21 cellular contexts compared by ENCODE assay signal in the genomic region with DNA sequence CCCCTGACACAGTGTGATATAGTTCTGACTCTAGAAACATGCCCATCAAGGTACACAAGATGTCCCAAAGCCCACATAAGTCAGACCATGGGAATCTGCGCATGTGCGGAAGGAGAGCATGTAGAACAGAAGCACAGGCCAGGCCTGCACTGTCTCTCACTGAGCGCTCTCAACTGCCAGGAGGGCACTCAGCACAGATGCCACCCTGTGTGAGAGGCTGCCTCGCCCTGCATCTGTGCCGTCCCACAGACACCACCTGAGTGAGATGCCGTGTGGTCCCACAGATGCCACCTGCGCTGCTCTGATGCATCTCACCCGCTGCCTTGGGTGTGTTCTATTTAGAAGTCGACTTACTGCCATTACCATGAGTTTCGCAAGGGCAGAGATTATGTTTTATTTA.
A peak's percentile ranks its signal among the peaks of the same experiment; 100 is the strongest.
DNase-seq lines count a peak whose midpoint lies in the region; ATAC-seq and TF ChIP-seq lines count a peak whose summit lies in the region.
"Had no signal": no experiment of that assay in that cellular context is flagged by ENCODE, and none has a peak within 500 bp of the region (broad histone marks: within the 10 kb centered on the region; RNA-seq: fewer than 3 reads in every experiment).

No MANE protein-coding gene starts in this region.

- H2AK5ac ChIP-seq in IMR-90 (ENCODE audit: low read depth, low read length): no peak overlapping the region

- no peaks in the 10 kb centered on the region for H3K9me3 ChIP-seq in IMR-90 (ENCODE audit: control insufficient read depth, insufficient read depth, low read length)
- H3K9me3 ChIP-seq in stomach: no peaks in the 10 kb centered on the region
- H3K9me3 ChIP-seq: uterus had no signal

- no peak overlapping the region for H2BK20ac ChIP-seq in IMR-90 (ENCODE audit: low read depth, low read length)

- peaks cover 36 to 63% of the 10 kb centered on the region in 2 experiments for H3K79me1 ChIP-seq in IMR-90 (ENCODE audit: low read depth in 1 of 2, low read length in 2 of 2)

- H3K14ac ChIP-seq in IMR-90 (replicated peaks; ENCODE audit: low read depth, low read length): no peak overlapping the region

- H3K9me3 Mint-ChIP-seq in activated T-cell treated with anti-CD3 and anti-CD28 coated beads, Interleukin-2, amount 50 U/mL, for 72 hours: no peaks in the 10 kb centered on the region
- no peaks in the 10 kb centered on the region for H3K9me3 Mint-ChIP-seq in activated CD8-positive, alpha-beta T cell treated with anti-CD3 and anti-CD28 coated beads for 36 hours
- H3K9me3 Mint-ChIP-seq: WTC11 had no signal

- dilution Hi-C loops in IMR-90 (cut with HindIII; ENCODE audit: low sequenced_read_pairs, unreplicated experiment): no loop called here

- peaks cover 72% of the 10 kb centered on the region for H3K4me1 Mint-ChIP-seq in activated T-cell treated with anti-CD3 and anti-CD28 coated beads, Interleukin-2, amount 50 U/mL, for 72 hours (ENCODE audit: low read depth)
- H3K4me1 Mint-ChIP-seq in activated CD8-positive, alpha-beta T cell treated with anti-CD3 and anti-CD28 coated beads for 36 hours (ENCODE audit: low read depth): peaks cover 66% of the 10 kb centered on the region

- no peak for DNase-seq in activated T-cell treated with anti-CD3 and anti-CD28 coated beads, Interleukin-2, amount 50 U/mL, for 72 hours
- no peak for DNase-seq in activated T-cell treated with anti-CD3 and anti-CD28 coated beads, Interleukin-2, amount 50 U/mL, for 1 hour
- DNase-seq in IMR-90: no peak
- peak; percentile 77 for DNase-seq in mesenteric fat pad (ENCODE audit: low spot score)
- DNase-seq in stomach: peak; percentile 15
- DNase-seq in activated CD8-positive, alpha-beta T cell treated with anti-CD3 and anti-CD28 coated beads for 36 hours: no peak
- DNase-seq in NCI-H510A treated with DMSO at 0.1 percent for 48 hours (lab: John Stamatoyannopoulos, UW): no peak
- DNase-seq in iPS-NIHi11 (ENCODE audit: low spot score): no peak
- DNase-seq: dermis blood vessel endothelial cell; DMS153; GDM1; NCI-H1105 treated with DMSO at 0.1 percent for 48 hours; NCI-H2081; NCI-H446; NK-92 treated with Interleukin-12 subunit alpha and Interleukin-12 subunit beta, amount 100 ng/mL, for 24 hours; right cardiac atrium; T1000; uterus had no signal

- H3K36me3 Mint-ChIP-seq in activated T-cell treated with anti-CD3 and anti-CD28 coated beads, Interleukin-2, amount 50 U/mL, for 72 hours (ENCODE audit: insufficient read depth in 2 of 2): peaks cover 4 to 8% of the 10 kb centered on the region in 2 donors
- peaks cover 4% of the 10 kb centered on the region for H3K36me3 Mint-ChIP-seq in activated CD8-positive, alpha-beta T cell treated with anti-CD3 and anti-CD28 coated beads for 36 hours (ENCODE audit: low read depth)

- H3K36me3 ChIP-seq in IMR-90 (ENCODE audit: control insufficient read depth, insufficient read depth, low read length) (peaks cover 17% of the 10 kb centered on the region), stomach (peaks cover 6 to 64% (median 41%) of the 10 kb centered on the region in 4 donors)
- H3K36me3 ChIP-seq: uterus had no signal

- H3K4ac ChIP-seq in IMR-90 (ENCODE audit: low read depth, low read length): no peak overlapping the region

- peak overlapping the region; percentile 26 for H3K27ac Mint-ChIP-seq in activated T-cell treated with anti-CD3 and anti-CD28 coated beads, Interleukin-2, amount 50 U/mL, for 72 hours
- no peak overlapping the region for H3K27ac Mint-ChIP-seq in activated CD8-positive, alpha-beta T cell treated with anti-CD3 and anti-CD28 coated beads for 36 hours
- H3K27ac Mint-ChIP-seq: WTC11 had no signal

- TF ChIP-seq POLR2A in IMR-90 (IDR thresholded peaks at IDR 0.05; ENCODE audit: low read depth, low read length) (no peak), stomach (IDR thresholded peaks at IDR 0.05) (no peak)

- no peak overlapping the region for H3K4me3 Mint-ChIP-seq in activated T-cell treated with anti-CD3 and anti-CD28 coated beads, Interleukin-2, amount 50 U/mL, for 72 hours
- H3K4me3 Mint-ChIP-seq in activated CD8-positive, alpha-beta T cell treated with anti-CD3 and anti-CD28 coated beads for 36 hours: no peak overlapping the region
- H3K4me3 Mint-ChIP-seq: CD14-positive monocyte, WTC11 had no signal

- H3K4me1 ChIP-seq in IMR-90 (ENCODE audit: control insufficient read depth, insufficient read depth, low read length) (peaks cover 30% of the 10 kb centered on the region), stomach (no peaks in the 10 kb centered on the region)
- H3K4me1 ChIP-seq: parathyroid adenoma, uterus had no signal

- WGBS in IMR-90 (ENCODE audit: extremely low coverage in 2 of 2, insufficient read length in 1 of 2), 2 experiments: 100% methylated on average over 3 of the region's 10 CpGs; no CpG with 5 or more reads in 1 of the 2 experiments
- 96 to 99% (median 96%) methylated on average over 9 to 10 of the region's 10 CpGs for WGBS in stomach, 5 donors

- BruUV-seq in IMR-90 (replicated peaks; lab: Mats Ljungman, UMichigan): no TSS peak

- no peak overlapping the region for H3K18ac ChIP-seq in IMR-90 (ENCODE audit: low read depth, low read length)

- H2BK15ac ChIP-seq in IMR-90 (ENCODE audit: low read depth, low read length): no peak overlapping the region

- H3K9me1 ChIP-seq in IMR-90 (ENCODE audit: insufficient read depth, low read length): peaks cover 29% of the 10 kb centered on the region

- in situ Hi-C loops in IMR-90 (cut with MboI; ENCODE audit: low sequenced_read_pairs): no loop called here

- CTCF ChIA-PET in IMR-90 (lab: Yijun Ruan, JAX): no interaction called here
- CTCF ChIA-PET in activated CD8-positive, alpha-beta T cell treated with anti-CD3 and anti-CD28 coated beads for 36 hours (lab: Charles Lee): interaction anchor here (0.6 to 0.8 kb wide), 2 partner anchors 60 to 490 kb away, joined by 3 read pairs; no protein-coding TSS in a partner anchor

- no peak overlapping the region for H3K4me3 ChIP-seq in IMR-90 (ENCODE audit: insufficient read depth, low read depth, low read length)
- no peak overlapping the region for H3K4me3 ChIP-seq in stomach
- H3K4me3 ChIP-seq: uterus had no signal

- intact Hi-C loops in IMR-90 (cut with micrococcal nuclease): no loop called here
- intact Hi-C loops in stomach (cut with DNase I; ENCODE audit: low total_unique reads): no loop called here
- intact Hi-C loops in activated CD8-positive, alpha-beta T cell treated with anti-CD3 and anti-CD28 coated beads for 36 hours (cut with micrococcal nuclease): no loop called here

- POLR2A ChIA-PET in IMR-90 (lab: Charles Lee; ENCODE audit: unreplicated experiment): no interaction called here
- POLR2A ChIA-PET in activated CD8-positive, alpha-beta T cell treated with anti-CD3 and anti-CD28 coated beads for 36 hours (lab: Charles Lee): interaction anchor here (0.9 kb wide), 1 partner anchor 98 kb away, joined by 3 read pairs; a partner anchor contains a TSS

- H2BK120ac ChIP-seq in IMR-90 (ENCODE audit: low read depth, low read length): no peak overlapping the region

- peaks cover 19% of the 10 kb centered on the region for H4K20me1 ChIP-seq in IMR-90 (ENCODE audit: insufficient read depth, low read length)

- no peak overlapping the region for H4K8ac ChIP-seq in IMR-90 (ENCODE audit: low read depth in 2 of 2, low read length in 2 of 2)

- no peak overlapping the region for H4K5ac ChIP-seq in IMR-90 (ENCODE audit: low read depth, low read length)

- H3K23ac ChIP-seq in IMR-90 (ENCODE audit: low read depth, low read length): no peak overlapping the region

- no peak for TF ChIP-seq RAD21 in IMR-90 (IDR thresholded peaks at IDR 0.05; ENCODE audit: low read length)

- H2AK9ac ChIP-seq in IMR-90 (replicated peaks; ENCODE audit: low read depth, low read length, poor library complexity): no peak overlapping the region

- H3K9ac ChIP-seq in IMR-90 (ENCODE audit: low read depth, low read length): no peak overlapping the region
- H3K9ac ChIP-seq: parathyroid adenoma had no signal

- H3K56ac ChIP-seq in IMR-90 (ENCODE audit: extremely low read depth, insufficient read depth, low read length): no peak overlapping the region

- no peaks in the 10 kb centered on the region for H3K27me3 Mint-ChIP-seq in activated T-cell treated with anti-CD3 and anti-CD28 coated beads, Interleukin-2, amount 50 U/mL, for 72 hours (ENCODE audit: low read depth)
- H3K27me3 Mint-ChIP-seq in activated CD8-positive, alpha-beta T cell treated with anti-CD3 and anti-CD28 coated beads for 36 hours: no peaks in the 10 kb centered on the region

- no peak overlapping the region for H3K4me2 ChIP-seq in IMR-90 (ENCODE audit: low read depth, low read length)

- no peak for TF ChIP-seq EP300 in stomach (IDR thresholded peaks at IDR 0.05)

- H2BK5ac ChIP-seq in IMR-90 (ENCODE audit: low read depth, low read length, poor library complexity, severe bottlenecking): peak overlapping the region; percentile 13

- no peaks in the 10 kb centered on the region for H3K27me3 ChIP-seq in IMR-90 (ENCODE audit: control insufficient read depth, insufficient read depth, low read length)
- no peaks in the 10 kb centered on the region for H3K27me3 ChIP-seq in stomach
- H3K27me3 ChIP-seq: uterus had no signal

- TF ChIP-seq CTCF in IMR-90 (conservative IDR thresholded peaks at IDR 0.05; ENCODE audit: low read depth, low read length) (no peak), stomach (IDR thresholded peaks at IDR 0.05) (no peak)
- TF ChIP-seq CTCF in activated CD8-positive, alpha-beta T cell treated with anti-CD3 and anti-CD28 coated beads for 36 hours (IDR thresholded peaks at IDR 0.05): no peak

- no peak for ATAC-seq in activated T-cell treated with anti-CD3 and anti-CD28 coated beads, Interleukin-2, amount 50 U/mL, for 72 hours (replicated peaks in 1 of 2)
- ATAC-seq in IMR-90 (ENCODE audit: low read depth): no peak
- ATAC-seq in activated CD8-positive, alpha-beta T cell treated with anti-CD3 and anti-CD28 coated beads for 36 hours: no peak
- ATAC-seq: right cardiac atrium, WTC11 had no signal

- H4K91ac ChIP-seq in IMR-90 (ENCODE audit: insufficient read depth, low read depth, low read length): no peak overlapping the region

- no peak overlapping the region for H2AFZ ChIP-seq in IMR-90 (replicated peaks; ENCODE audit: low read length, poor library complexity)
- H2AFZ ChIP-seq: parathyroid adenoma had no signal

- no peak overlapping the region for H3K27ac ChIP-seq in IMR-90 (ENCODE audit: insufficient read depth, low read length)
- no peak overlapping the region for H3K27ac ChIP-seq in stomach
- H3K27ac ChIP-seq: parathyroid adenoma, uterus had no signal

TF ChIP-seq in IMR-90, 13 proteins besides CTCF, POLR2A, EP300 and RAD21:
- TF ChIP-seq BHLHE40 (IDR thresholded peaks at IDR 0.05; ENCODE audit: low read depth, low read length) (no peak), CEBPB (IDR thresholded peaks at IDR 0.05; ENCODE audit: low read depth, low read length) (no peak), FOS (IDR thresholded peaks at IDR 0.05; ENCODE audit: low read depth, low read length) (no peak)
- TF ChIP-seq, protein P1, sequence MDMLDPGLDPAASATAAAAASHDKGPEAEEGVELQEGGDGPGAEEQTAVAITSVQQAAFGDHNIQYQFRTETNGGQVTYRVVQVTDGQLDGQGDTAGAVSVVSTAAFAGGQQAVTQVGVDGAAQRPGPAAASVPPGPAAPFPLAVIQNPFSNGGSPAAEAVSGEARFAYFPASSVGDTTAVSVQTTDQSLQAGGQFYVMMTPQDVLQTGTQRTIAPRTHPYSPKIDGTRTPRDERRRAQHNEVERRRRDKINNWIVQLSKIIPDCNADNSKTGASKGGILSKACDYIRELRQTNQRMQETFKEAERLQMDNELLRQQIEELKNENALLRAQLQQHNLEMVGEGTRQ (IDR thresholded peaks at IDR 0.05; ENCODE audit: low read depth, low read length): no peak

Comparison
In these comparisons a context has a peak if more than half of its experiments do, and no peak if none do; other contexts are left out.
1. DNase-seq: peak in mesenteric fat pad (single experiment) and stomach (single experiment); none in activated T-cell treated with anti-CD3 and anti-CD28 coated beads, Interleukin-2, amount 50 U/mL, for 72 hours (0 of 2), activated T-cell treated with anti-CD3 and anti-CD28 coated beads, Interleukin-2, amount 50 U/mL, for 1 hour (single experiment), IMR-90 (single experiment), activated CD8-positive, alpha-beta T cell treated with anti-CD3 and anti-CD28 coated beads for 36 hours (single experiment), NCI-H510A treated with DMSO at 0.1 percent for 48 hours (single experiment) and iPS-NIHi11 (single experiment).